ENCODE assay signal across 29 cellular contexts in genomic region chr1:156881663-156882062, GRCh38. TPM values are rescaled to one million over a fixed set of nuclear protein-coding genes. Genes with fewer than 3 reads are reported as not detected.
"Had no signal": no experiment of that assay in that cellular context is flagged by ENCODE, and none has a peak within 500 bp of the region (broad histone marks: within the 10 kb centered on the region; RNA-seq: fewer than 3 reads in every experiment).

No MANE protein-coding gene starts in this region.

- ATAC-seq: Panc1, PC-3, T-cell had no signal

- H3K9me3 Mint-ChIP-seq: IgD-negative memory B cell, T-cell had no signal

- FAIRE-seq: HTR-8/SVneo had no signal

- H3K27ac ChIP-seq: HL-60, KMS-11, RWPE1 had no signal

- H3K9me3 ChIP-seq: SK-N-SH had no signal

- H3K4me3 ChIP-seq: K562 had no signal

- H3K9ac ChIP-seq: KMS-11, SK-N-SH had no signal

- H3K4me3 Mint-ChIP-seq: IgD-negative memory B cell, T-cell had no signal

- H3K36me3 Mint-ChIP-seq: T-cell had no signal

- DNase-seq: Kasumi-1; MM.1S; NCI-H1092 treated with DMSO at 0.1 percent for 48 hours; NCI-H1436; NCI-H1694 treated with DMSO at 0.1 percent for 48 hours; NCI-H1930; NCI-H2081; NCI-H2107; NCI-H345; NCI-H446 treated with DMSO at 0.1 percent for 48 hours; NCI-H510A treated with DMSO at 0.1 percent for 48 hours; NCI-H526; NCI-H748 treated with DMSO at 0.1 percent for 48 hours; NK-92 treated with Interleukin-12 subunit alpha and Interleukin-12 subunit beta, amount 100 ng/mL, for 24 hours; PC-3; SHP77; SK-N-SH; SW 1271; T-cell had no signal

- H3K4me1 Mint-ChIP-seq: T-cell had no signal

- H3K4me2 ChIP-seq: KMS-11, SK-N-SH had no signal

- H3K27ac Mint-ChIP-seq: T-cell had no signal

RNA-seq across cellular contexts. Expression of gene PEAR1, which starts 11.9 kb away (rescaled TPM):
- total RNA-seq: OCI-LY7, SK-MEL-5 had no signal

RNA-seq across cellular contexts. Expression of gene NTRK1, which starts 21.0 kb away (rescaled TPM):
- total RNA-seq: M059J, OCI-LY7 had no signal

RNA-seq across cellular contexts. Expression of gene INSRR, which starts 22.7 kb away (rescaled TPM):
- total RNA-seq: M059J, OCI-LY7, PC-3, SK-MEL-5 had no signal

RNA-seq across cellular contexts. Expression of gene LRRC71, which starts 38.8 kb away (rescaled TPM):
- total RNA-seq: M059J, OCI-LY7, SK-MEL-5, T-cell had no signal
